In the genomic region with DNA sequence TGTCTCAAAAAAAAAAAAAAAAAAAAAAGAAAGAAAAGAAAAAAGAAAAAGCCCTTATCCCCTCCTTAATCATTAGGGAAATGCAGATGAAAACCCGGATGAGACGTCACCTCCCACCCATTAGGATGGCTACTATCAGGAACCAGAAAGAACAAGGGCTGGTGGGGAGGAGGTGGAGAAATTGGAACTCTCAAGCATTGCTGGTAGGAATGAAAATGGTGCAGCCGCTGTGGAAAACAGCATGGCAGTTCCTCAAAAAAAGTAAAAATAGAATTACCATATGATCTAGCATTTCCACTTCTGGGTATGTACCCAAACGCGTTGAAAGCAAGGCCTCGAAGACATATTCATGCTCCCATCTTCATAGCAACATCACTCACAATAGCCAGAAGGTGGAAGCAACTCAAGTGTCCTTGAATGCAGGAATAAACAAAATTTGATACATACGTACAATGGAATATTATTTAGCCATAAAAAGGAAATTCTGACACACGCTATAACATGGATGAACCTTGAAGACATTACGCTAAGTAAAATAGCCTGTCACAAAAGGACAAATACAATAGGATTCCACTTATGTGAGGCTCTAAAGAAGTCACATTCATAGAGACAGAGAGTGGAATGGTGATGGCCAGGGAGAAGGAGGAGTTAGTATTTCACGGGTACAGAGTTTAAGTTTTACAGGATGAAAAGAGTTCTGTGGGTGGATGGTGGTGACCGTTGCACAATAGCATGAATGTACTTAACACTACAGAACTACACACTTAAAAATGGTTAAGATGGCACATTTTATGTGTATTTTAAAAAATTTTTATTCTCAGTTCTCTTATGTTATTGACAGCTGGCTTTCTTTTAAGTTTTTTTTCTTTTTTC, we compare ENCODE assay signal across 1 cellular context.
TF ChIP-seq lines count a peak whose summit lies in the region.

No MANE protein-coding gene starts in this region.

TF ChIP-seq in K562, 482 proteins besides CTCF, POLR2A, EP300 and RAD21 (continued from another document):
- no peak for TF ChIP-seq HMGXB4 (CRISPR knock-in tag; IDR thresholded peaks at IDR 0.05)
- TF ChIP-seq ZNF277 (CRISPR knock-in tag; IDR thresholded peaks at IDR 0.05; ENCODE audit: borderline replicate concordance), result no peak
- TF ChIP-seq ZNF830 (CRISPR knock-in tag; IDR thresholded peaks at IDR 0.05), result no peak
- TF ChIP-seq RBM14 (IDR thresholded peaks at IDR 0.05; ENCODE audit: borderline replicate concordance, insufficient read depth, low read depth, low read length), result no peak
- TF ChIP-seq HOXB6 (CRISPR knock-in tag; IDR thresholded peaks at IDR 0.05; ENCODE audit: borderline replicate concordance), result no peak
- TF ChIP-seq CEBPB (tag; IDR thresholded peaks at IDR 0.05), result peak; percentile 65
- TF ChIP-seq TAF9B (IDR thresholded peaks at IDR 0.05; ENCODE audit: partially characterized antibody), result no peak
- no peak for TF ChIP-seq ZNF639 (CRISPR knock-in tag; conservative IDR thresholded peaks at IDR 0.05 in 1 of 2, IDR thresholded peaks at IDR 0.05 in 1 of 2)
- TF ChIP-seq CTBP1 (IDR thresholded peaks at IDR 0.05; ENCODE audit: borderline replicate concordance), result no peak
- TF ChIP-seq ZNF79 (CRISPR knock-in tag; IDR thresholded peaks at IDR 0.05; ENCODE audit: low read depth), result no peak
- TF ChIP-seq ZNF146 (CRISPR knock-in tag; IDR thresholded peaks at IDR 0.05; ENCODE audit: unreplicated experiment), result peak; percentile 15
- no peak for TF ChIP-seq CEBPG (CRISPR knock-in tag; IDR thresholded peaks at IDR 0.05)
- peak in 1 of 2 experiments; percentile 36; a peak in 1 of 4 replicates for TF ChIP-seq CEBPG (tag; conservative IDR thresholded peaks at IDR 0.05 in 1 of 2, IDR thresholded peaks at IDR 0.05 in 1 of 2)
- TF ChIP-seq KDM5B (IDR thresholded peaks at IDR 0.05; ENCODE audit: insufficient replicate concordance, low read depth, low read length), result no peak
- TF ChIP-seq, protein P1, sequence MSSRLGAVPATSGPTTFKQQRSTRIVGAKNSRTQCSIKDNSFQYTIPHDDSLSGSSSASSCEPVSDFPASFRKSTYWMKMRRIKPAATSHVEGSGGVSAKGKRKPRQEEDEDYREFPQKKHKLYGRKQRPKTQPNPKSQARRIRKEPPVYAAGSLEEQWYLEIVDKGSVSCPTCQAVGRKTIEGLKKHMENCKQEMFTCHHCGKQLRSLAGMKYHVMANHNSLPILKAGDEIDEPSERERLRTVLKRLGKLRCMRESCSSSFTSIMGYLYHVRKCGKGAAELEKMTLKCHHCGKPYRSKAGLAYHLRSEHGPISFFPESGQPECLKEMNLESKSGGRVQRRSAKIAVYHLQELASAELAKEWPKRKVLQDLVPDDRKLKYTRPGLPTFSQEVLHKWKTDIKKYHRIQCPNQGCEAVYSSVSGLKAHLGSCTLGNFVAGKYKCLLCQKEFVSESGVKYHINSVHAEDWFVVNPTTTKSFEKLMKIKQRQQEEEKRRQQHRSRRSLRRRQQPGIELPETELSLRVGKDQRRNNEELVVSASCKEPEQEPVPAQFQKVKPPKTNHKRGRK (tag; IDR thresholded peaks at IDR 0.05), result no peak
